ENCODE assay signal across 18 cellular contexts in genomic region chr9:73615557-73615956, GRCh38.
"Had no signal": no experiment of that assay in that cellular context is flagged by ENCODE, and none has a peak within 500 bp of the region (broad histone marks: within the 10 kb centered on the region; RNA-seq: fewer than 3 reads in every experiment).

No MANE protein-coding gene starts in this region.

- H3K36me3 ChIP-seq: neural progenitor cell, ovary had no signal

- H3K36me3 Mint-ChIP-seq: natural killer cell treated with Interleukin-12 subunit alpha and Interleukin-12 subunit beta and Interleukin-15 and Interleukin-18, amount 100 ng/mL, for 72 hours; neural progenitor cell had no signal

- ATAC-seq: natural killer cell treated with Interleukin-12 subunit alpha and Interleukin-12 subunit beta and Interleukin-15 and Interleukin-18, amount 100 ng/mL, for 72 hours; right cardiac atrium had no signal

- H3K9ac ChIP-seq: neural progenitor cell had no signal

- H2AFZ ChIP-seq: hepatocyte, neural progenitor cell had no signal

- H3K9me3 ChIP-seq: ovary had no signal

- H3K4me3 Mint-ChIP-seq: endodermal cell; natural killer cell treated with Interleukin-12 subunit alpha and Interleukin-12 subunit beta and Interleukin-15 and Interleukin-18, amount 100 ng/mL, for 72 hours; neural progenitor cell had no signal

- H3K9me3 Mint-ChIP-seq: endodermal cell had no signal

- H3K4me2 ChIP-seq: hepatocyte, neural progenitor cell, smooth muscle cell had no signal

- DNase-seq: effector CD4-positive, alpha-beta T cell; endodermal cell; foreskin melanocyte; head of caudate nucleus; kidney glomerular epithelial cell; mammary epithelial cell; midbrain; nucleus accumbens; ovary; right cardiac atrium; stimulated activated CD4-positive, alpha-beta T cell treated with anti-CD3 and anti-CD28 coated beads, Interleukin-2, amount 100 ng/mL, for 48 hours; stimulated activated naive CD4-positive, alpha-beta T cell treated with Interleukin-2 at 50 U/mL for 16 hours; trophoblast cell had no signal

- H3K27ac Mint-ChIP-seq: endodermal cell; natural killer cell treated with Interleukin-12 subunit alpha and Interleukin-12 subunit beta and Interleukin-15 and Interleukin-18, amount 100 ng/mL, for 72 hours; neural progenitor cell had no signal

- H3K4me3 ChIP-seq: coronary artery, hepatocyte, neural progenitor cell, ovary, smooth muscle cell had no signal

- H3K27me3 ChIP-seq: hepatocyte, neural progenitor cell, ovary had no signal

- H3K27me3 Mint-ChIP-seq: natural killer cell treated with Interleukin-12 subunit alpha and Interleukin-12 subunit beta and Interleukin-15 and Interleukin-18, amount 100 ng/mL, for 72 hours had no signal

- H3K27ac ChIP-seq: coronary artery, hepatocyte, neural progenitor cell, ovary had no signal

- H3K79me2 ChIP-seq: hepatocyte had no signal
